In genomic region chr2:190023860-190024259, GRCh38 we compare ENCODE assay signal across 8 cellular contexts. TPM values are rescaled to one million over a fixed set of nuclear protein-coding genes. Genes with fewer than 3 reads are reported as not detected.
A peak's percentile ranks its signal among the peaks of the same experiment; 100 is the strongest.
DNase-seq lines count a peak whose midpoint lies in the region; ATAC-seq and TF ChIP-seq lines count a peak whose summit lies in the region.

No MANE protein-coding gene starts in this region.

- WGBS in H9 (ENCODE audit: extremely low coverage, insufficient read length, low lambda C conversion rate), result no CpG with 5 or more reads among the region's 5 CpGs

- ATAC-seq in left lobe of liver (peak; percentile 78), HG03139 (IDR thresholded peaks at IDR 0.05; ENCODE audit: unreplicated experiment) (no peak)

- no peak overlapping the region for H3K14ac ChIP-seq in H9 (ENCODE audit: insufficient read depth, low read length)

- H3K18ac ChIP-seq in H9 (ENCODE audit: insufficient read length, low read depth, low read length), result no peak overlapping the region

- H3K9ac ChIP-seq in H9 (ENCODE audit: extremely low read depth, insufficient read length, low read length), result no peak overlapping the region

- H3T11ph ChIP-seq in H9 (ENCODE audit: low read length), result no peak overlapping the region

- no peaks in the 10 kb centered on the region for H3K79me2 ChIP-seq in H9 (ENCODE audit: insufficient read depth, low read length)

- no peaks in the 10 kb centered on the region for H4K20me1 ChIP-seq in H9 (ENCODE audit: control insufficient read depth, insufficient read depth, insufficient read length)

- no peaks in the 10 kb centered on the region for H3K4me1 ChIP-seq in H9 (ENCODE audit: insufficient read depth, low read length)

- H2BK12ac ChIP-seq in H9 (ENCODE audit: insufficient read length, low read depth, low read length), result no peak overlapping the region

- H3K36me3 Mint-ChIP-seq in H9 (ENCODE audit: insufficient read depth in 1 of 3, low read depth in 3 of 3), result no peaks in the 10 kb centered on the region

- no peak overlapping the region for H2BK20ac ChIP-seq in H9 (ENCODE audit: low read depth, low read length, poor library complexity, severe bottlenecking)

- H3K4me2 ChIP-seq in H9 (ENCODE audit: insufficient read depth, insufficient read length, low read length), result peak overlapping the region; percentile 29

- H3K79me1 ChIP-seq in H9 (ENCODE audit: insufficient read depth, low read depth, low read length, poor library complexity, severe bottlenecking), result no peaks in the 10 kb centered on the region

- no peak overlapping the region for H3K4ac ChIP-seq in H9 (ENCODE audit: low read depth, low read length)

- H3K56ac ChIP-seq in H9 (ENCODE audit: insufficient read length, low read depth, low read length), result no peak overlapping the region

- no peak overlapping the region for H2BK5ac ChIP-seq in H9 (ENCODE audit: insufficient read length, low read length)

- H3K9me3 Mint-ChIP-seq in H9, result peaks cover 0 to 3% of the 10 kb centered on the region in 2 experiments; a peak in 1 of 5 replicates

- no peak overlapping the region for H3K4me3 Mint-ChIP-seq in H9

- H3K23ac ChIP-seq in H9 (ENCODE audit: insufficient read length, low read depth, low read length), result no peak overlapping the region

- H3K27me3 ChIP-seq in H9 (ENCODE audit: insufficient read depth, low read length), result no peaks in the 10 kb centered on the region

- H2AK5ac ChIP-seq in H9 (ENCODE audit: insufficient read length, low read length), result no peak overlapping the region

- no peaks in the 10 kb centered on the region for H3K9me3 ChIP-seq in H9 (ENCODE audit: control insufficient read depth, low read depth, low read length)

- no peak overlapping the region for H4K8ac ChIP-seq in H9 (replicated peaks; ENCODE audit: insufficient read length, low read depth, low read length)

- no peak overlapping the region for H4K5ac ChIP-seq in H9 (ENCODE audit: insufficient read length, low read depth, low read length)

- no peaks in the 10 kb centered on the region for H3K23me2 ChIP-seq in H9 (ENCODE audit: insufficient read length, low read depth, low read length, poor library complexity, severe bottlenecking)

- no peak overlapping the region for H4K91ac ChIP-seq in H9 (ENCODE audit: insufficient read length, low read depth, low read length)

- H3K27me3 Mint-ChIP-seq in H9 (ENCODE audit: low read depth), result no peaks in the 10 kb centered on the region; the same call in 1 of the 2 replicates

- no peak overlapping the region for H3K27ac ChIP-seq in H9 (ENCODE audit: insufficient read length, low read depth, low read length)

- H2BK15ac ChIP-seq in H9 (ENCODE audit: low read depth, low read length), result no peak overlapping the region

- no peaks in the 10 kb centered on the region; a peak in 1 of 4 replicates for H3K4me1 Mint-ChIP-seq in H9

- H2BK120ac ChIP-seq in H9 (ENCODE audit: low read depth, low read length, poor library complexity, severe bottlenecking), result no peak overlapping the region

- TF ChIP-seq CTCF in H9 (conservative IDR thresholded peaks at IDR 0.05), result peak; percentile 69

- DNase-seq in EL, result peak; percentile 34
- DNase-seq in H9, result no peak
- DNase-seq in NCI-H2227 (lab: John Stamatoyannopoulos, UW; ENCODE audit: unreplicated experiment), result peak; percentile 49
- DNase-seq in amniotic stem cell (lab: John Stamatoyannopoulos, UW), result peak; percentile 8
- DNase-seq in left lobe of liver (ENCODE audit: low spot score), result no peak
- no peak for DNase-seq in stimulated activated CD4-positive, alpha-beta T cell treated with anti-CD3 and anti-CD28 coated beads, Interleukin-4, amount 100 ng/mL, for 24 hours
- DNase-seq in activated T-cell treated with anti-CD3 and anti-CD28 coated beads for 4 hours, result no peak

- H2AFZ ChIP-seq in H9 (ENCODE audit: low read length), result no peak overlapping the region

- no peak overlapping the region for H3K27ac Mint-ChIP-seq in H9

RNA-seq across cellular contexts. Expression of gene MSTN, which starts 38.7 kb away (rescaled TPM):
- total RNA-seq in H9 (2021), result not detected in 2 replicates
- not detected for total RNA-seq in left lobe of liver

Comparison
In these comparisons a context has a peak if more than half of its experiments do, and no peak if none do; other contexts are left out.
1. DNase-seq: peak in EL (single experiment), NCI-H2227 (single experiment) and amniotic stem cell (single experiment); none in H9 (single experiment), left lobe of liver (single experiment), stimulated activated CD4-positive, alpha-beta T cell treated with anti-CD3 and anti-CD28 coated beads, Interleukin-4, amount 100 ng/mL, for 24 hours (single experiment) and activated T-cell treated with anti-CD3 and anti-CD28 coated beads for 4 hours (single experiment).